10 cellular contexts compared by ENCODE assay signal in genomic region chr20:56247954-56248782, GRCh38. TPM values are rescaled to one million over a fixed set of nuclear protein-coding genes. Genes with fewer than 3 reads are reported as not detected.
DNase-seq lines count a peak whose midpoint lies in the region; ATAC-seq, FAIRE-seq and TF ChIP-seq lines count a peak whose summit lies in the region.
"Had no signal": no experiment of that assay in that cellular context is flagged by ENCODE, and none has a peak within 500 bp of the region (broad histone marks: within the 10 kb centered on the region; RNA-seq: fewer than 3 reads in every experiment).

Gene MC3R (plus strand): TSS chr20:56248732. CDS start chr20:56248844, 112 bp downstream.

- H3K27me3 ChIP-seq in K562 (ENCODE audit: control insufficient read depth in 2 of 2, insufficient read depth in 2 of 2, low read length in 2 of 2) = peaks cover 0 to 7% of the 10 kb centered on the region in 2 experiments; a peak in 2 of 5 replicates
- H3K27me3 ChIP-seq: SJSA1 had no signal

- TF ChIP-seq POLR2A in K562 (conservative IDR thresholded peaks at IDR 0.05) = no peak

- peak; percentile 82 for ATAC-seq in GM19351 (IDR thresholded peaks at IDR 0.05; ENCODE audit: unreplicated experiment)
- peak; percentile 94 for ATAC-seq in K562
- no peak for ATAC-seq in GM21447 (IDR thresholded peaks at IDR 0.05; ENCODE audit: unreplicated experiment)

- no peaks in the 10 kb centered on the region for H3K36me3 ChIP-seq in K562 (ENCODE audit: control insufficient read depth, insufficient read depth, low read length)
- H3K36me3 ChIP-seq: neutrophil, SJSA1 had no signal

- no peak within 1 kb of the TSS for H2AFZ ChIP-seq in K562 (ENCODE audit: low read depth, low read length)

- WGBS in K562 (ENCODE audit: insufficient coverage, low coverage, missing lambda C conversion rate) = 0% methylated on average over 9 of the region's 9 CpGs

- H3K4me1 ChIP-seq in K562 (replicated peaks in 1 of 2; ENCODE audit: control insufficient read depth in 2 of 2, insufficient read depth in 2 of 2, low read length in 2 of 2) = no peaks in the 10 kb centered on the region; a peak in 1 of 5 replicates
- H3K4me1 ChIP-seq: SJSA1 had no signal

- no peak for TF ChIP-seq EP300 in K562 (IDR thresholded peaks at IDR 0.05; ENCODE audit: low read length)

- no peak within 1 kb of the TSS for H3K4me2 ChIP-seq in K562 (ENCODE audit: insufficient read depth, low read length)

- no peak within 1 kb of the TSS for H3K9ac ChIP-seq in K562 (ENCODE audit: insufficient read depth in 1 of 2, low read depth in 2 of 2, low read length in 2 of 2)

- peak in 1 of 2 experiments; percentile 60; a peak in 2 of 4 replicates for TF ChIP-seq RAD21 in K562 (CRISPR knock-in tag; conservative IDR thresholded peaks at IDR 0.05 in 1 of 2, IDR thresholded peaks at IDR 0.05 in 1 of 2)

- no peak within 1 kb of the TSS for H3K4me3 ChIP-seq in K562
- H3K4me3 ChIP-seq: SJSA1 had no signal

- BruUV-seq in K562 (replicated peaks; lab: Mats Ljungman, UMichigan) = no TSS peak

- no peaks in the 10 kb centered on the region; the same call in 1 of the 2 replicates for H3K9me3 ChIP-seq in K562 (replicated peaks; ENCODE audit: control insufficient read depth, insufficient read depth, low read depth, low read length)
- H3K9me3 ChIP-seq: neutrophil, SJSA1 had no signal

- H3K9me1 ChIP-seq in K562 (ENCODE audit: control insufficient read depth, insufficient read depth, low read length) = no peaks in the 10 kb centered on the region

- H3K79me2 ChIP-seq in K562 (ENCODE audit: control insufficient read depth, insufficient read depth, low read length) = no peaks in the 10 kb centered on the region

- intact Hi-C loops in K562 (cut with micrococcal nuclease) = loop anchor here (1.0 to 2.0 kb wide), 4 partner anchors 95 to 1599 kb away; no protein-coding TSS in a partner anchor

- H3K27ac ChIP-seq in K562 (ENCODE audit: extremely low read depth, low read depth, low read length) = no peak within 1 kb of the TSS
- H3K27ac ChIP-seq: neutrophil, SJSA1 had no signal

- DNase-seq in Caki2 (ENCODE audit: low read depth) (peak; percentile 31), SKM-1 (lab: John Stamatoyannopoulos, UW; ENCODE audit: unreplicated experiment) (peak; percentile 5), K562 (ENCODE audit: extremely low read depth in 1 of 4, low spot score in 3 of 4) (peak; percentile 42 to 61 (median 47)), kidney glomerular epithelial cell (lab: John Stamatoyannopoulos, UW) (peak; percentile 16)
- peak; percentile 4 for DNase-seq in stimulated activated CD8-positive, alpha-beta memory T cell treated with anti-CD3 and anti-CD28 coated beads, Interleukin-15, amount 100 ng/mL, for 1 hour (ENCODE audit: low read depth)

- CTCF ChIA-PET in K562 (lab: Yijun Ruan, JAX; ENCODE audit: low intra/inter-chr PET ratio) = interaction anchor here (1.0 to 2.0 kb wide), 4 partner anchors 96 to 1599 kb away, joined by 3 to 13 read pairs (median 3); no protein-coding TSS in a partner anchor

- no peaks in the 10 kb centered on the region for H4K20me1 ChIP-seq in K562 (replicated peaks; ENCODE audit: control insufficient read depth, insufficient read depth, low read length)

- in situ Hi-C loops in Caki2 (cut with HindIII; ENCODE audit: low pct_unique_long_range_greater_than_20kb, low sequenced_read_pairs) = no loop called here
- in situ Hi-C loops in K562 (cut with MboI) = loop anchor here (25.0 kb wide), 1 partner anchor 1586 kb away; no protein-coding TSS in a partner anchor

- peak; percentile 76 for FAIRE-seq in K562 (lab: Jason Lieb, UNC)

- TF ChIP-seq CTCF in LNCAP (IDR thresholded peaks at IDR 0.05) (peak; percentile 90), K562 (IDR thresholded peaks at IDR 0.05 in 2 of 3, conservative IDR thresholded peaks at IDR 0.05 in 1 of 3; ENCODE audit: insufficient read depth in 2 of 3, low read depth in 1 of 3, low read length in 3 of 3) (peak; percentile 64 to 79 (median 64))

- POLR2A ChIA-PET in K562 (lab: Yijun Ruan, JAX) = no interaction called here

TF ChIP-seq in K562, 482 proteins besides CTCF, POLR2A, EP300 and RAD21:
- TF ChIP-seq PBX2 (CRISPR knock-in tag; IDR thresholded peaks at IDR 0.05; ENCODE audit: low read depth) = no peak
- TF ChIP-seq PBX2 (tag; conservative IDR thresholded peaks at IDR 0.05; ENCODE audit: low read depth) = 0 out of 2 replicates have a peak, but pooled peaks have one; percentile 8
- TF ChIP-seq SMC3 (conservative IDR thresholded peaks at IDR 0.05; ENCODE audit: insufficient read depth, low read depth, low read length) = peak; percentile 63
- no peak for TF ChIP-seq ZSCAN32 (CRISPR knock-in tag; IDR thresholded peaks at IDR 0.05)
- peak; percentile 74 for TF ChIP-seq PKNOX1 (IDR thresholded peaks at IDR 0.05)

RNA-seq across cellular contexts. Expression of gene MC3R, which starts in this region (rescaled TPM):
- not detected in 2 replicates for total RNA-seq in Caki2 (2014; rRNA removed; shearing (Covaris generic); ENCODE audit: low replicate concordance)
- total RNA-seq in K562 (2011; cell fraction: chromatin; rRNA removed; ENCODE audit: low replicate concordance) = not detected in 2 replicates
- total RNA-seq in K562 (2011; cell fraction: nucleolus; rRNA removed) = not detected in 2 replicates
- not detected in 2 replicates for total RNA-seq in K562 (2011; cell fraction: nucleoplasm; rRNA removed)
- total RNA-seq in K562 (2014; rRNA removed) (not detected in 2 replicates), K562 (2014; rRNA removed; fragmentation: Illumina TruSeq; extraction: Trizol) (not detected in 2 replicates), K562 (2015; rRNA removed; fragmentation: Illumina TruSeq; extraction: Trizol) (not detected in 2 replicates), K562 (2021) (not detected in 2 replicates)
- polyA plus RNA-seq in K562 (2011; rRNA removed) (not detected in 2 replicates), K562 (2014; fragmentation: Illumina TruSeq; extraction: Trizol) (not detected in 2 replicates), K562 (2014; fragmentation: Nextera tagmentation; extraction: Ambion mirVana) (not detected), K562 (2014; rRNA removed) (not detected in 2 replicates)
- not detected in 2 replicates for polyA plus RNA-seq in K562 (2011; cell fraction: cytosol; rRNA removed)
- polyA plus RNA-seq in K562 (2011; cell fraction: nucleus; rRNA removed) = not detected in 2 replicates
- not detected in 2 replicates for polyA plus RNA-seq in K562 (2012)
- polyA minus RNA-seq in K562 (2011; rRNA and poly(A)+ RNA removed) = not detected in 2 replicates
- not detected in 2 replicates for polyA minus RNA-seq in K562 (2011; cell fraction: cytosol; rRNA and poly(A)+ RNA removed)
- polyA minus RNA-seq in K562 (2011; cell fraction: nucleus; rRNA and poly(A)+ RNA removed) = not detected in 2 replicates
- total RNA-seq: SJSA1 had no signal

Comparison
In these comparisons a context has a peak if more than half of its experiments do, and no peak if none do; other contexts are left out.
1. Peak in DNase-seq in Caki2; RNA of the gene not detected or under 1 TPM.
2. Peak in DNase-seq and ATAC-seq in K562; RNA of the gene not detected or under 1 TPM.